8 cellular contexts compared by ENCODE assay signal in the genomic region with DNA sequence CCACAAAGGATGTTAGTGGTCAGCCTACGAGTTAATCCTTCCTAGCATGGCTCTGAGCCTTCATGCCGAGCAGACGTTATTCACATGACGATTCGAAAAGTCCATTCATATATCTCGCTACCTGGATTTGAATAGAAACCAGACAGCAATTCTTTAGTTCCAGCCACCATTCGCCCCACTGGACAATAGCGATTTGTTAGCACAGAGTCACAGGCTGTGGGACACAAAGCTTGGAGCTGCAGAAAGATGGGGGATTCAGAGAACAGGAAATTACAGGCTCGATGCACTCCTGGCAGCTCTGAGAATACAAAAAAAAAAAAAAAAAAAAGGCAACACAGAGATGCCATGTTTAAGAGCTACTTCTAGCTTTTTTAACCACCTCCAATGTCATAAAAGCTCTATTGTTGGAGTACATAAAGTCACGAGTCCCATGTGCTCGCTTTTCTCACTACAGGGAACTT.
DNase-seq lines count a peak whose midpoint lies in the region; ATAC-seq, FAIRE-seq and TF ChIP-seq lines count a peak whose summit lies in the region.

No MANE protein-coding gene starts in this region.

- CTCF ChIA-PET in activated CD8-positive, alpha-beta T cell treated with anti-CD3 and anti-CD28 coated beads for 36 hours (lab: Charles Lee) = interaction anchor here (1.0 to 5.8 kb wide), 5 partner anchors 11 to 193 kb away, joined by 3 to 34 read pairs (median 3); a partner anchor contains a TSS

- intact Hi-C loops in activated CD8-positive, alpha-beta T cell treated with anti-CD3 and anti-CD28 coated beads for 36 hours (cut with micrococcal nuclease) = no loop called here

- H3K4me3 ChIP-seq in fibroblast of villous mesenchyme (ENCODE audit: low read depth, low read length) = peak overlapping the region; percentile 68

- no peak for TF ChIP-seq CTCF in activated CD8-positive, alpha-beta T cell treated with anti-CD3 and anti-CD28 coated beads for 36 hours (IDR thresholded peaks at IDR 0.05)
- TF ChIP-seq CTCF in fibroblast of villous mesenchyme (IDR thresholded peaks at IDR 0.05; ENCODE audit: insufficient read depth, low read depth, low read length) = no peak
- TF ChIP-seq CTCF in osteocyte (IDR thresholded peaks at IDR 0.05) = no peak

- H3K27me3 Mint-ChIP-seq in activated T-cell treated with anti-CD3 and anti-CD28 coated beads, Interleukin-2, amount 50 U/mL, for 24 hours = peaks cover 16% of the 10 kb centered on the region
- peaks cover 3% of the 10 kb centered on the region for H3K27me3 Mint-ChIP-seq in activated CD8-positive, alpha-beta T cell treated with anti-CD3 and anti-CD28 coated beads for 36 hours
- H3K27me3 Mint-ChIP-seq in osteocyte (ENCODE audit: unreplicated experiment) = no peaks in the 10 kb centered on the region

- H3K9me3 Mint-ChIP-seq in activated T-cell treated with anti-CD3 and anti-CD28 coated beads, Interleukin-2, amount 50 U/mL, for 24 hours = no peaks in the 10 kb centered on the region
- H3K9me3 Mint-ChIP-seq in activated CD8-positive, alpha-beta T cell treated with anti-CD3 and anti-CD28 coated beads for 36 hours = no peaks in the 10 kb centered on the region
- H3K9me3 Mint-ChIP-seq in osteocyte (ENCODE audit: unreplicated experiment) = no peaks in the 10 kb centered on the region

- peak overlapping the region; percentile 30 for H3K27ac Mint-ChIP-seq in activated T-cell treated with anti-CD3 and anti-CD28 coated beads, Interleukin-2, amount 50 U/mL, for 24 hours
- peak overlapping the region; percentile 68 for H3K27ac Mint-ChIP-seq in activated CD8-positive, alpha-beta T cell treated with anti-CD3 and anti-CD28 coated beads for 36 hours
- peak overlapping the region; percentile 100 for H3K27ac Mint-ChIP-seq in osteocyte (ENCODE audit: unreplicated experiment)

- peak; percentile 35 for DNase-seq in activated T-cell treated with anti-CD3 and anti-CD28 coated beads, Interleukin-2, amount 50 U/mL, for 24 hours
- DNase-seq in activated T-cell treated with anti-CD3 and anti-CD28 coated beads for 4 hours (no peak), NCI-H146 treated with DMSO at 0.1 percent for 48 hours (lab: John Stamatoyannopoulos, UW; ENCODE audit: unreplicated experiment) (peak; percentile 66), fibroblast of villous mesenchyme (ENCODE audit: low read depth) (peak; percentile 70), osteocyte (ENCODE audit: extremely low spot score, unreplicated experiment) (no peak), HTR-8/SVneo (ENCODE audit: insufficient read length, low spot score) (no peak)
- DNase-seq in activated CD8-positive, alpha-beta T cell treated with anti-CD3 and anti-CD28 coated beads for 36 hours = peak; percentile 5

- peaks cover 25% of the 10 kb centered on the region for H3K4me1 Mint-ChIP-seq in activated T-cell treated with anti-CD3 and anti-CD28 coated beads, Interleukin-2, amount 50 U/mL, for 24 hours (ENCODE audit: low read depth)
- H3K4me1 Mint-ChIP-seq in activated CD8-positive, alpha-beta T cell treated with anti-CD3 and anti-CD28 coated beads for 36 hours (ENCODE audit: low read depth) = peaks cover 28% of the 10 kb centered on the region
- H3K4me1 Mint-ChIP-seq in osteocyte (ENCODE audit: unreplicated experiment) = peaks cover 56% of the 10 kb centered on the region

- ATAC-seq in activated CD8-positive, alpha-beta T cell treated with anti-CD3 and anti-CD28 coated beads for 36 hours = no peak
- no peak for ATAC-seq in HG02759 (IDR thresholded peaks at IDR 0.05; ENCODE audit: unreplicated experiment)

- no peaks in the 10 kb centered on the region for H3K36me3 Mint-ChIP-seq in activated T-cell treated with anti-CD3 and anti-CD28 coated beads, Interleukin-2, amount 50 U/mL, for 24 hours (ENCODE audit: low read depth)
- no peaks in the 10 kb centered on the region for H3K36me3 Mint-ChIP-seq in activated CD8-positive, alpha-beta T cell treated with anti-CD3 and anti-CD28 coated beads for 36 hours (ENCODE audit: low read depth)
- peaks cover 14% of the 10 kb centered on the region for H3K36me3 Mint-ChIP-seq in osteocyte (ENCODE audit: unreplicated experiment)

- H3K4me3 Mint-ChIP-seq in activated T-cell treated with anti-CD3 and anti-CD28 coated beads, Interleukin-2, amount 50 U/mL, for 24 hours = peak overlapping the region; percentile 87
- H3K4me3 Mint-ChIP-seq in activated CD8-positive, alpha-beta T cell treated with anti-CD3 and anti-CD28 coated beads for 36 hours = peak overlapping the region; percentile 94
- H3K4me3 Mint-ChIP-seq in osteocyte (ENCODE audit: unreplicated experiment) = peak overlapping the region; percentile 98

- POLR2A ChIA-PET in activated CD8-positive, alpha-beta T cell treated with anti-CD3 and anti-CD28 coated beads for 36 hours (lab: Charles Lee) = interaction anchor here (0.6 kb wide), 1 partner anchor 1389 kb away, joined by 3 read pairs; no protein-coding TSS in a partner anchor

- no peak for FAIRE-seq in HTR-8/SVneo (lab: Jason Lieb, UNC)

Comparison
In these comparisons a context has a peak if more than half of its experiments do, and no peak if none do; other contexts are left out.
1. DNase-seq: peak in activated T-cell treated with anti-CD3 and anti-CD28 coated beads, Interleukin-2, amount 50 U/mL, for 24 hours (single experiment), NCI-H146 treated with DMSO at 0.1 percent for 48 hours (single experiment), activated CD8-positive, alpha-beta T cell treated with anti-CD3 and anti-CD28 coated beads for 36 hours (single experiment) and fibroblast of villous mesenchyme (single experiment); none in activated T-cell treated with anti-CD3 and anti-CD28 coated beads for 4 hours (single experiment), osteocyte (single experiment) and HTR-8/SVneo (single experiment).
2. H3K27ac Mint-ChIP-seq: peak in every context shown above with its lines; median percentile 100 in osteocyte; 68 in activated CD8-positive, alpha-beta T cell treated with anti-CD3 and anti-CD28 coated beads for 36 hours; 30 in activated T-cell treated with anti-CD3 and anti-CD28 coated beads, Interleukin-2, amount 50 U/mL, for 24 hours.
3. Peak in every context shown above with its lines, with median percentiles within 50 percentile points of each other: H3K4me3 Mint-ChIP-seq.